In genomic region chr2:152483276-152483996, GRCh38 we compare ENCODE assay signal across 1 cellular context.
TF ChIP-seq lines count a peak whose summit lies in the region.

No MANE protein-coding gene starts in this region.

TF ChIP-seq in IMR-90, 13 proteins besides CTCF, POLR2A, EP300 and RAD21 (continued from another document):
- TF ChIP-seq SMC3 (IDR thresholded peaks at IDR 0.05; ENCODE audit: low read depth, low read length) = no peak
- TF ChIP-seq RCOR1 (IDR thresholded peaks at IDR 0.05; ENCODE audit: insufficient replicate concordance, low read length) = no peak
- no peak for TF ChIP-seq RFX5 (IDR thresholded peaks at IDR 0.05; ENCODE audit: low read depth, low read length)
- TF ChIP-seq CHD1 (IDR thresholded peaks at IDR 0.05; ENCODE audit: low read depth, low read length) = no peak
- TF ChIP-seq, protein P1, sequence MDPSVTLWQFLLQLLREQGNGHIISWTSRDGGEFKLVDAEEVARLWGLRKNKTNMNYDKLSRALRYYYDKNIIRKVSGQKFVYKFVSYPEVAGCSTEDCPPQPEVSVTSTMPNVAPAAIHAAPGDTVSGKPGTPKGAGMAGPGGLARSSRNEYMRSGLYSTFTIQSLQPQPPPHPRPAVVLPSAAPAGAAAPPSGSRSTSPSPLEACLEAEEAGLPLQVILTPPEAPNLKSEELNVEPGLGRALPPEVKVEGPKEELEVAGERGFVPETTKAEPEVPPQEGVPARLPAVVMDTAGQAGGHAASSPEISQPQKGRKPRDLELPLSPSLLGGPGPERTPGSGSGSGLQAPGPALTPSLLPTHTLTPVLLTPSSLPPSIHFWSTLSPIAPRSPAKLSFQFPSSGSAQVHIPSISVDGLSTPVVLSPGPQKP (IDR thresholded peaks at IDR 0.05; ENCODE audit: borderline replicate concordance, low read depth, low read length) = no peak
- no peak for TF ChIP-seq MXI1 (IDR thresholded peaks at IDR 0.05; ENCODE audit: borderline replicate concordance, low read depth, low read length)
